In the genomic region with DNA sequence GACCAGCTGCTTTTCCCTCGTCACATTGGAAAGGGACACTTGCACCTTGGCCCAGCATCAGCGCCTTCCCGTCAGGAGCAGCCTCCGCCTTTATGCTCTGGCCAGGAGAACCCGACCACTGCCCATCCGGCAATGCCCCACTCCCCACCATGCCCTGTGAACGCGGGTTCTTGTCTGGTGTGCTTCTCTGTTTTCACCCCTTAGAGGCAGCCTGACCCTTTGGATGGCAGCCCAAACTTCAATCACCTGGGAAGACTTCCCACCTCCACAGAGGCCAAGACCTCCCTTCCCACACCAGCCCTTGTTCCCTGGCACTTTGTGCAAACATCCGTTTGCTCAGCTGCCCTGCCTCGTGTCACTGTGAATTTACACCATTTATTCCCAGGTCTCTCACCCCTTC, we compare ENCODE assay signal across 18 cellular contexts.
"Had no signal": no experiment of that assay in that cellular context is flagged by ENCODE, and none has a peak within 500 bp of the region (broad histone marks: within the 10 kb centered on the region; RNA-seq: fewer than 3 reads in every experiment).

No MANE protein-coding gene starts in this region.

- H3K27ac ChIP-seq: epithelial cell of prostate, esophagus muscularis mucosa, gastrocnemius medialis, neutrophil, ovary, right atrium auricular region, testis, tibial nerve had no signal

- DNase-seq: caudate nucleus; cortex of kidney; effector memory CD4-positive, alpha-beta T cell; gastrocnemius medialis; left colon; left ventricle myocardium superior; naive thymus-derived CD4-positive, alpha-beta T cell; nephron progenitor cell; ovary; stimulated activated CD4-positive, alpha-beta T cell treated with anti-CD3 and anti-CD28 coated beads, Interleukin-2, amount 100 ng/mL, for 48 hours; stimulated activated naive CD4-positive, alpha-beta T cell treated with Interleukin-2 at 50 U/mL for 16 hours; testis had no signal

- H3K9me3 Mint-ChIP-seq: nephron progenitor cell had no signal

- H3K4me2 ChIP-seq: smooth muscle cell had no signal

- H3K36me3 ChIP-seq: esophagus muscularis mucosa, gastrocnemius medialis, neutrophil, ovary, right atrium auricular region, tibial nerve had no signal

- H3K27me3 Mint-ChIP-seq: naive thymus-derived CD4-positive, alpha-beta T cell had no signal

- H3K27ac Mint-ChIP-seq: nephron progenitor cell had no signal

- H3K36me3 Mint-ChIP-seq: naive thymus-derived CD4-positive, alpha-beta T cell had no signal

- H3K4me3 ChIP-seq: esophagus muscularis mucosa, gastrocnemius medialis, ovary, right atrium auricular region, smooth muscle cell, testis, tibial nerve had no signal

- ATAC-seq: gastrocnemius medialis; left colon; left ventricle myocardium superior; naive thymus-derived CD4-positive, alpha-beta T cell had no signal

- H3K4me1 ChIP-seq: gastrocnemius medialis, testis, tibial nerve had no signal

- H3K4me3 Mint-ChIP-seq: naive thymus-derived CD4-positive, alpha-beta T cell; nephron progenitor cell had no signal

- H3K9me3 ChIP-seq: esophagus muscularis mucosa, gastrocnemius medialis, neutrophil, ovary, right atrium auricular region, testis, tibial nerve had no signal

- H3K27me3 ChIP-seq: ovary, right atrium auricular region, testis had no signal
